32 cellular contexts compared by ENCODE assay signal in genomic region chr9:13378171-13378570, GRCh38.
DNase-seq lines count a peak whose midpoint lies in the region; ATAC-seq, FAIRE-seq and TF ChIP-seq lines count a peak whose summit lies in the region.
"Had no signal": no experiment of that assay in that cellular context is flagged by ENCODE, and none has a peak within 500 bp of the region (broad histone marks: within the 10 kb centered on the region; RNA-seq: fewer than 3 reads in every experiment).

No MANE protein-coding gene starts in this region.

- no peak overlapping the region for H2AFZ ChIP-seq in endothelial cell of umbilical vein (ENCODE audit: low read depth, low read length)

- H3K36me3 Mint-ChIP-seq in mesothelial cell of epicardium: no peaks in the 10 kb centered on the region
- H3K36me3 Mint-ChIP-seq in CD8-positive, alpha-beta T cell: no peaks in the 10 kb centered on the region
- H3K36me3 Mint-ChIP-seq: activated CD4-positive, alpha-beta memory T cell treated with anti-CD3 and anti-CD28 coated beads for 36 hours; activated naive CD4-positive, alpha-beta T cell treated with anti-CD3 and anti-CD28 coated beads, Interleukin-2, amount 10 ng/mL, durations not matched to agents 7 days and 5 days; CD14-positive monocyte; IgD-negative memory B cell; naive B cell had no signal

- H3K4me2 ChIP-seq in endothelial cell of umbilical vein (ENCODE audit: insufficient read depth, low read length): no peak overlapping the region

- peaks cover 9% of the 10 kb centered on the region for H3K4me1 ChIP-seq in endothelial cell of umbilical vein (ENCODE audit: control insufficient read depth, extremely low read depth, insufficient read depth, low read length)
- no peaks in the 10 kb centered on the region for H3K4me1 ChIP-seq in CD8-positive, alpha-beta T cell (ENCODE audit: insufficient read depth, low read length)
- H3K4me1 ChIP-seq: right lobe of liver, transverse colon had no signal

- ATAC-seq in CD8-positive, alpha-beta T cell: no peak
- ATAC-seq: activated T-helper 17 cell treated with anti-CD3 and anti-CD28 coated beads, Interleukin-2, amount 50 U/mL, for 72 hours; left ventricle myocardium superior; right lobe of liver had no signal

- H3K27me3 Mint-ChIP-seq in mesothelial cell of epicardium (ENCODE audit: low read depth): no peaks in the 10 kb centered on the region
- no peaks in the 10 kb centered on the region for H3K27me3 Mint-ChIP-seq in CD8-positive, alpha-beta T cell (ENCODE audit: low read depth)
- H3K27me3 Mint-ChIP-seq: activated CD4-positive, alpha-beta memory T cell treated with anti-CD3 and anti-CD28 coated beads for 36 hours; activated naive CD4-positive, alpha-beta T cell treated with anti-CD3 and anti-CD28 coated beads, Interleukin-2, amount 10 ng/mL, durations not matched to agents 7 days and 5 days; activated T-helper 17 cell treated with anti-CD3 and anti-CD28 coated beads, Interleukin-2, amount 50 U/mL, for 72 hours; progenitor cell of endocrine pancreas had no signal

- no peaks in the 10 kb centered on the region for H3K27me3 ChIP-seq in endothelial cell of umbilical vein (ENCODE audit: control insufficient read depth in 2 of 2, insufficient read depth in 2 of 2, low read length in 2 of 2)
- H3K27me3 ChIP-seq in CD8-positive, alpha-beta T cell (ENCODE audit: insufficient read depth, low read length): no peaks in the 10 kb centered on the region
- H3K27me3 ChIP-seq: esophagus muscularis mucosa, neutrophil, right lobe of liver, transverse colon had no signal

- no peak overlapping the region for H3K4me3 ChIP-seq in endothelial cell of umbilical vein (replicated peaks in 1 of 3; ENCODE audit: insufficient read depth in 1 of 3, low read depth in 1 of 3, low read length in 3 of 3)
- no peak overlapping the region for H3K4me3 ChIP-seq in CD8-positive, alpha-beta T cell (ENCODE audit: low read depth, low read length)
- H3K4me3 ChIP-seq: coronary artery, esophagus muscularis mucosa, right lobe of liver, transverse colon had no signal

- peak overlapping the region; percentile 76 for H3K27ac Mint-ChIP-seq in mesothelial cell of epicardium
- H3K27ac Mint-ChIP-seq in CD8-positive, alpha-beta T cell: no peak overlapping the region
- H3K27ac Mint-ChIP-seq: activated CD4-positive, alpha-beta memory T cell treated with anti-CD3 and anti-CD28 coated beads for 36 hours; activated naive CD4-positive, alpha-beta T cell treated with anti-CD3 and anti-CD28 coated beads, Interleukin-2, amount 10 ng/mL, durations not matched to agents 7 days and 5 days; activated T-helper 17 cell treated with anti-CD3 and anti-CD28 coated beads, Interleukin-2, amount 50 U/mL, for 72 hours; CD14-positive monocyte; endodermal cell; IgD-negative memory B cell; naive B cell; progenitor cell of endocrine pancreas; T-helper 2 cell treated with Interferon-gamma antibody and Interleukin-4, amounts not matched to agents 5 μg/mL and 100 μg/mL, for 36 hours had no signal

- CTCF ChIA-PET in endothelial cell of umbilical vein (lab: Charles Lee): interaction anchor here (0.8 to 2.3 kb wide), 2 partner anchors 11 to 21 kb away, joined by 3 to 6 read pairs; no protein-coding TSS in a partner anchor
- CTCF ChIA-PET in CD8-positive, alpha-beta T cell (lab: Charles Lee): no interaction called here

- POLR2A ChIA-PET in endothelial cell of umbilical vein (lab: Charles Lee): no interaction called here
- POLR2A ChIA-PET in CD8-positive, alpha-beta T cell (lab: Charles Lee): no interaction called here

- no peak overlapping the region for H3K27ac ChIP-seq in endothelial cell of umbilical vein (ENCODE audit: insufficient read depth, low read depth, low read length)
- H3K27ac ChIP-seq in CD8-positive, alpha-beta T cell (ENCODE audit: low read depth, low read length): no peak overlapping the region
- H3K27ac ChIP-seq: coronary artery, esophagus muscularis mucosa, neutrophil, right lobe of liver, transverse colon had no signal

- no peak for TF ChIP-seq POLR2A in endothelial cell of umbilical vein (IDR thresholded peaks at IDR 0.05; ENCODE audit: low read depth, low read length)

- no peaks in the 10 kb centered on the region for H3K79me2 ChIP-seq in endothelial cell of umbilical vein (ENCODE audit: control insufficient read depth, insufficient read depth, low read length)

- H4K20me1 ChIP-seq in endothelial cell of umbilical vein (replicated peaks; ENCODE audit: control insufficient read depth, extremely low read depth, insufficient read depth, low read length): no peaks in the 10 kb centered on the region

- H3K9me3 ChIP-seq in endothelial cell of umbilical vein (replicated peaks; ENCODE audit: control insufficient read depth, insufficient read depth, low read length): no peaks in the 10 kb centered on the region
- H3K9me3 ChIP-seq in CD8-positive, alpha-beta T cell (ENCODE audit: low read length): no peaks in the 10 kb centered on the region
- H3K9me3 ChIP-seq: esophagus muscularis mucosa, neutrophil, right lobe of liver, transverse colon had no signal

- H3K36me3 ChIP-seq in endothelial cell of umbilical vein (ENCODE audit: control insufficient read depth in 2 of 2, extremely low read depth in 1 of 2, insufficient read depth in 2 of 2, low read length in 2 of 2): no peaks in the 10 kb centered on the region
- H3K36me3 ChIP-seq in CD8-positive, alpha-beta T cell (ENCODE audit: insufficient read depth, low read length): no peaks in the 10 kb centered on the region
- H3K36me3 ChIP-seq: esophagus muscularis mucosa, neutrophil, right lobe of liver, transverse colon had no signal

- peaks cover 28% of the 10 kb centered on the region for H3K4me1 Mint-ChIP-seq in mesothelial cell of epicardium
- no peaks in the 10 kb centered on the region for H3K4me1 Mint-ChIP-seq in CD8-positive, alpha-beta T cell (ENCODE audit: low read depth)
- H3K4me1 Mint-ChIP-seq: activated naive CD4-positive, alpha-beta T cell treated with anti-CD3 and anti-CD28 coated beads, Interleukin-2, amount 10 ng/mL, durations not matched to agents 7 days and 5 days; activated T-helper 17 cell treated with anti-CD3 and anti-CD28 coated beads, Interleukin-2, amount 50 U/mL, for 72 hours; CD14-positive monocyte; endodermal cell; naive B cell had no signal

- intact Hi-C loops in endothelial cell of umbilical vein (cut with micrococcal nuclease): no loop called here
- intact Hi-C loops in CD8-positive, alpha-beta T cell (cut with DNase I, micrococcal nuclease): no loop called here

- H3K9ac ChIP-seq in endothelial cell of umbilical vein (replicated peaks; ENCODE audit: extremely low read depth, insufficient read depth, low read length): no peak overlapping the region

- H3K9me1 ChIP-seq in endothelial cell of umbilical vein (replicated peaks; ENCODE audit: control insufficient read depth, extremely low read depth, insufficient read depth, low read length): no peaks in the 10 kb centered on the region

- peaks cover 9% of the 10 kb centered on the region for H3K9me3 Mint-ChIP-seq in mesothelial cell of epicardium
- peaks cover 2% of the 10 kb centered on the region for H3K9me3 Mint-ChIP-seq in CD8-positive, alpha-beta T cell
- H3K9me3 Mint-ChIP-seq: endodermal cell; T-helper 2 cell treated with Interferon-gamma antibody and Interleukin-4, amounts not matched to agents 5 μg/mL and 100 μg/mL, for 36 hours had no signal

- H3K4me3 Mint-ChIP-seq in mesothelial cell of epicardium: no peak overlapping the region
- H3K4me3 Mint-ChIP-seq in CD8-positive, alpha-beta T cell: no peak overlapping the region
- H3K4me3 Mint-ChIP-seq: activated CD4-positive, alpha-beta memory T cell treated with anti-CD3 and anti-CD28 coated beads for 36 hours; activated naive CD4-positive, alpha-beta T cell treated with anti-CD3 and anti-CD28 coated beads, Interleukin-2, amount 10 ng/mL, durations not matched to agents 7 days and 5 days; activated T-helper 17 cell treated with anti-CD3 and anti-CD28 coated beads, Interleukin-2, amount 50 U/mL, for 72 hours; CD14-positive monocyte; endodermal cell; IgD-negative memory B cell; naive B cell; T-helper 2 cell treated with Interferon-gamma antibody and Interleukin-4, amounts not matched to agents 5 μg/mL and 100 μg/mL, for 36 hours had no signal

- FAIRE-seq in endothelial cell of umbilical vein (lab: Jason Lieb, UNC): peak; percentile 40
- FAIRE-seq: GM18507, H1, RCC 7860 had no signal

- TF ChIP-seq CTCF in endothelial cell of umbilical vein (IDR thresholded peaks at IDR 0.05; ENCODE audit: extremely low read depth in 1 of 2, insufficient read depth in 1 of 2, low read depth in 1 of 2, low read length in 2 of 2) (no peak), mesothelial cell of epicardium (IDR thresholded peaks at IDR 0.05; ENCODE audit: unreplicated experiment) (no peak)
- TF ChIP-seq CTCF in CD8-positive, alpha-beta T cell (IDR thresholded peaks at IDR 0.05): no peak

- dilution Hi-C loops in endothelial cell of umbilical vein (cut with MboI; ENCODE audit: extremely low pct_ligation_motif_present, low sequenced_read_pairs): no loop called here

- BruUV-seq in endothelial cell of umbilical vein (replicated peaks; lab: Mats Ljungman, UMichigan): no TSS peak

- DNase-seq in LHCN-M2 (ENCODE audit: low read depth) (peak; percentile 15), endothelial cell of umbilical vein (ENCODE audit: low read depth, low spot score) (peak; percentile 11), mesothelial cell of epicardium (ENCODE audit: low spot score in 2 of 2, unreplicated experiment in 2 of 2) (no peak), DMS153 (lab: John Stamatoyannopoulos, UW) (no peak), NCI-H1694 (lab: John Stamatoyannopoulos, UW) (no peak)
- no peak for DNase-seq in CD8-positive, alpha-beta T cell
- no peak for DNase-seq in activated CD8-positive, alpha-beta memory T cell treated with anti-CD3 and anti-CD28 coated beads, Interleukin-2, amount 50 U/mL, for 48 hours
- DNase-seq: activated CD4-positive, alpha-beta memory T cell treated with anti-CD3 and anti-CD28 coated beads for 36 hours; activated CD4-positive, CD25-positive, alpha-beta regulatory T cell treated with anti-CD3 and anti-CD28 coated beads, Interleukin-2, amount 50 U/mL, for 72 hours; activated naive CD4-positive, alpha-beta T cell treated with anti-CD3 and anti-CD28 coated beads, Interleukin-2, amount 10 ng/mL, durations not matched to agents 7 days and 5 days; amygdala; Calu3; DND-41; endodermal cell; left ventricle myocardium superior; naive B cell; NCI-H82; right lobe of liver; SHP77 treated with DMSO at 0.1 percent for 48 hours; stimulated activated CD4-positive, alpha-beta T cell treated with anti-CD3 and anti-CD28 coated beads, Interleukin-4, amount 100 ng/mL, for 24 hours; transverse colon had no signal

TF ChIP-seq in endothelial cell of umbilical vein, 7 proteins besides CTCF, POLR2A, EP300 and RAD21 (continues in another document):
- TF ChIP-seq JUN (IDR thresholded peaks at IDR 0.05; ENCODE audit: borderline replicate concordance, insufficient read depth, insufficient read length, low read depth) (no peak), EZH2 (IDR thresholded peaks at IDR 0.05; ENCODE audit: borderline replicate concordance, low read depth, low read length, severe bottlenecking) (no peak), MAX (IDR thresholded peaks at IDR 0.05; ENCODE audit: insufficient read depth, insufficient read length) (no peak), FOS (IDR thresholded peaks at IDR 0.05; ENCODE audit: borderline replicate concordance, insufficient read depth, low read length) (no peak)

Comparison
In these comparisons a context has a peak if more than half of its experiments do, and no peak if none do; other contexts are left out.
1. DNase-seq: peak in LHCN-M2 (single experiment) and endothelial cell of umbilical vein (single experiment); none in mesothelial cell of epicardium (0 of 2), CD8-positive, alpha-beta T cell (0 of 7), activated CD8-positive, alpha-beta memory T cell treated with anti-CD3 and anti-CD28 coated beads, Interleukin-2, amount 50 U/mL, for 48 hours (single experiment), DMS153 (single experiment) and NCI-H1694 (single experiment).